Comparison of ENCODE assay signal across 7 cellular contexts in the genomic region with DNA sequence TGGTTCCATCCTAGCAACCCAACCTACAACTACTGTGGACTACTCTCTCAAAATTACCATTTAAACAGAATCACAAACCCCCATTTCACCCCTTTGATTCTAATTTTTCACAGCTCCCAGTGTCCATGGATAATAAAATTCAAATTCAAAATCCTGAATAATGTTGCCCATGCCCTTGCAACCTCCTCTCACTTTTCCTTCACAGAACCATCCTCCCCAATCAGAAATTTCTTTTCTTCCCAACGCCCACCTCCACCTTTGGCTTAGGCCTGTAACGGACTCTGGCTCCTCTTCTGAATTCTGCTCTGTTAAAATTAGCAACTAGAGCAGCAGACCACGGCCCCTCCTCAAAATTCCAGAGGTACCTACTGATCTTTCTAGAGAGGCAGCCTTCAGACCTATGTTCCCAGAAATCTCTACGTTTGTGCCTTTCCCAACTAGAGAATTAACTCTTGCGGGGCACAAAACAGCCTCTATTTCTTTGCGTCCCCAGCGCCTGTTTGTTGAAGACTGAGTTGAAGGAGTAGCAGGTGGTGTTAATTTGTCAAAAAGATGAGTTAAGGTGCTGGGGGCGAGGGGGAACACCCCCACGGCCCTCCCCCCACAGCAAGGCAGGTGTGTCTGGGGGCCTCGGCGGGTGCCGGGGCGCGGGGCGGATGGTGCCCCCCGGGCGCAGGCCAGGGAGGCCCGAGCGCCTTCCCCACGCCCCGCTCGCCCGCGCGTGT. TPM values are rescaled to one million over a fixed set of nuclear protein-coding genes. Genes with fewer than 3 reads are reported as not detected.
DNase-seq lines count a peak whose midpoint lies in the region; ATAC-seq lines count a peak whose summit lies in the region.

No MANE protein-coding gene starts in this region.

- H2BK5ac ChIP-seq in neuronal stem cell (ENCODE audit: low read length) = peak overlapping the region; percentile 54

- peak overlapping the region; percentile 88 for H2AFZ ChIP-seq in neuronal stem cell (ENCODE audit: low read length)

- peak overlapping the region; percentile 84 for H3K4me2 ChIP-seq in neuronal stem cell (ENCODE audit: insufficient read depth, low read length, poor library complexity, severe bottlenecking)

- H3K18ac ChIP-seq in neuronal stem cell (ENCODE audit: low read length) = peak overlapping the region; percentile 98

- 7 to 8% methylated on average over 25 of the region's 25 CpGs for WGBS in ectodermal cell, 2 experiments
- no CpG with 5 or more reads among the region's 25 CpGs for WGBS in neuronal stem cell (ENCODE audit: extremely low coverage in 2 of 2, insufficient read length in 2 of 2, insufficient replicate concordance in 1 of 2), 2 donors

- H3K4me1 ChIP-seq in ectodermal cell (ENCODE audit: control insufficient read depth, insufficient read depth, low read length) (peaks cover 7% of the 10 kb centered on the region), neuronal stem cell (ENCODE audit: control insufficient read depth in 2 of 2, insufficient read depth in 1 of 2, low read depth in 1 of 2, low read length in 2 of 2) (peaks cover 2 to 9% of the 10 kb centered on the region in 2 donors)

- peak overlapping the region; percentile 95 for H3K23ac ChIP-seq in neuronal stem cell (ENCODE audit: low read depth, low read length, poor library complexity)

- H2BK120ac ChIP-seq in neuronal stem cell (ENCODE audit: low read depth, low read length) = peak overlapping the region; percentile 14

- H2BK12ac ChIP-seq in neuronal stem cell (ENCODE audit: low read length) = no peak overlapping the region

- peak; percentile 10 for ATAC-seq in GM18517 (IDR thresholded peaks at IDR 0.05; ENCODE audit: unreplicated experiment)
- no peak for ATAC-seq in GM18867 (IDR thresholded peaks at IDR 0.05; ENCODE audit: unreplicated experiment)

- H3K9ac ChIP-seq in neuronal stem cell (ENCODE audit: low read depth, low read length, poor library complexity) = peak overlapping the region; percentile 94

- H3K14ac ChIP-seq in neuronal stem cell (ENCODE audit: low read length) = peak overlapping the region; percentile 97

- peak overlapping the region; percentile 84 for H2BK15ac ChIP-seq in neuronal stem cell (ENCODE audit: low read length)

- H4K91ac ChIP-seq in neuronal stem cell (ENCODE audit: low read depth, low read length, poor library complexity) = no peak overlapping the region

- no peaks in the 10 kb centered on the region for H3K36me3 ChIP-seq in ectodermal cell (ENCODE audit: control insufficient read depth, insufficient read depth, low read length)
- peaks cover 0 to 2% of the 10 kb centered on the region in 2 donors for H3K36me3 ChIP-seq in neuronal stem cell (replicated peaks in 1 of 2; ENCODE audit: control insufficient read depth in 2 of 2, insufficient read depth in 2 of 2, low read length in 2 of 2)

- H3K4ac ChIP-seq in neuronal stem cell (ENCODE audit: low read length) = no peak overlapping the region

- no peak overlapping the region for H4K8ac ChIP-seq in neuronal stem cell (ENCODE audit: low read depth, low read length)

- peak overlapping the region; percentile 76 for H3K4me3 ChIP-seq in ectodermal cell (ENCODE audit: insufficient read depth, low read depth, low read length)
- H3K4me3 ChIP-seq in neuronal stem cell (ENCODE audit: low read length in 2 of 2) = peak overlapping the region; percentile 59 to 96

- H3K9me3 ChIP-seq in ectodermal cell (ENCODE audit: control insufficient read depth, low read length) (no peaks in the 10 kb centered on the region), neuronal stem cell (replicated peaks in 1 of 2; ENCODE audit: control insufficient read depth in 2 of 2, insufficient read depth in 1 of 2, low read depth in 1 of 2, low read length in 2 of 2) (peaks cover 0 to 4% of the 10 kb centered on the region in 2 donors)

- DNase-seq in NCI-H1105 treated with DMSO at 0.1 percent for 48 hours (lab: John Stamatoyannopoulos, UW) (peak; percentile 34), neuronal stem cell (ENCODE audit: low spot score) (no peak), EL (no peak)
- no peak for DNase-seq in stimulated activated naive CD4-positive, alpha-beta T cell (lab: John Stamatoyannopoulos, UW)

- no peak overlapping the region for H3K27ac ChIP-seq in ectodermal cell (ENCODE audit: insufficient read depth, low read depth, low read length, poor library complexity, severe bottlenecking)
- H3K27ac ChIP-seq in neuronal stem cell (replicated peaks; ENCODE audit: low read length) = no peak overlapping the region

- H3K27me3 ChIP-seq in ectodermal cell (ENCODE audit: control insufficient read depth, insufficient read depth, low read length, poor library complexity, severe bottlenecking) (peaks cover 10% of the 10 kb centered on the region), neuronal stem cell (ENCODE audit: control insufficient read depth in 3 of 3, insufficient read depth in 3 of 3, low read depth in 1 of 3, low read length in 3 of 3) (peaks cover 0 to 42% (median 0%) of the 10 kb centered on the region in 3 experiments)

- H2AK5ac ChIP-seq in neuronal stem cell (ENCODE audit: low read depth, low read length) = no peak overlapping the region

- no peaks in the 10 kb centered on the region for H3K79me1 ChIP-seq in neuronal stem cell (ENCODE audit: low read depth, low read length)

RNA-seq across cellular contexts. Expression of a gene that starts 0.4 kb away (rescaled TPM):
- 14.6 TPM for polyA plus RNA-seq in ectodermal cell (2013, experiment 1 of 4)
- 12.7 TPM for polyA plus RNA-seq in ectodermal cell (2013, experiment 2 of 4)
- polyA plus RNA-seq in ectodermal cell (2013, experiment 3 of 4) = 9.6 TPM
- 10.0 TPM for polyA plus RNA-seq in ectodermal cell (2013, experiment 4 of 4)
- polyA plus RNA-seq in neuronal stem cell (2013, experiment 1 of 2) = 11.2 TPM
- polyA plus RNA-seq in neuronal stem cell (2013, experiment 2 of 2) = 11.8 TPM
